Comparison of ENCODE assay signal across 7 cellular contexts in genomic region chr22:23310512-23310911, GRCh38.
DNase-seq lines count a peak whose midpoint lies in the region; ATAC-seq, FAIRE-seq and TF ChIP-seq lines count a peak whose summit lies in the region.
"Not testable (repeated sequence)": the region's sequence is repeated elsewhere in the genome, so short reads cannot be mapped to it uniquely, and the experiment has no call there.

No MANE protein-coding gene starts in this region.

- DNase-seq in DND-41 (peak; percentile 1), adrenal gland (peak in 5 of 7 donors; percentile 42 to 81 (median 59)), coronary artery (ENCODE audit: low spot score) (peak; percentile 75), kidney (peak; percentile 86), testis (peak; percentile 52)
- not testable (repeated sequence) for DNase-seq in right lobe of liver; progenitor cell of endocrine pancreas (ENCODE audit: low spot score, unreplicated experiment)

- not testable (repeated sequence) for H3K27me3 ChIP-seq in DND-41 (ENCODE audit: insufficient read depth, low read length, poor library complexity); adrenal gland; right lobe of liver; testis

- intact Hi-C loops in adrenal gland (cut with DNase I); testis (cut with DNase I; ENCODE audit: low total_unique reads): not testable (repeated sequence)
- intact Hi-C loops in kidney (cut with DNase I) (loop anchor here (10.0 kb wide), 1 partner anchor 74 kb away; no protein-coding TSS in a partner anchor), right lobe of liver (cut with DNase I) (loop anchor here (5.0 to 10.0 kb wide), 2 partner anchors 74 to 77 kb away; no protein-coding TSS in a partner anchor)

- not testable (repeated sequence) for TF ChIP-seq POLR2A in adrenal gland (IDR thresholded peaks at IDR 0.05); right lobe of liver (IDR thresholded peaks at IDR 0.05); testis (IDR thresholded peaks at IDR 0.05)

- H3K36me3 ChIP-seq in DND-41 (ENCODE audit: insufficient read depth, low read length) (peaks cover 32% of the 10 kb centered on the region), adrenal gland (replicated peaks in 1 of 2) (peaks cover 0 to 27% of the 10 kb centered on the region in 2 donors), kidney (ENCODE audit: control insufficient read depth in 1 of 2, insufficient read depth in 2 of 2, low read length in 2 of 2) (peaks cover 6 to 15% of the 10 kb centered on the region in 2 donors)
- H3K36me3 ChIP-seq in right lobe of liver; testis (ENCODE audit: low read depth, missing control alignments): not testable (repeated sequence)

- H3K4me1 ChIP-seq in DND-41 (ENCODE audit: insufficient read depth, low read length); right lobe of liver: not testable (repeated sequence)
- H3K4me1 ChIP-seq in adrenal gland (replicated peaks in 1 of 2) (peaks cover 4 to 15% of the 10 kb centered on the region in 2 donors), kidney (ENCODE audit: control insufficient read depth in 1 of 2, insufficient read depth in 1 of 2, low read depth in 1 of 2, low read length in 2 of 2) (peaks cover 13 to 14% of the 10 kb centered on the region in 2 donors), testis (peaks cover 13% of the 10 kb centered on the region)

- not testable (repeated sequence) for ATAC-seq in DND-41 (ENCODE audit: insufficient read depth, low read depth)
- ATAC-seq in right lobe of liver: peak in 3 of 4 donors; percentile 46 to 47 (median 46)

- not testable (repeated sequence) for H3K79me2 ChIP-seq in DND-41 (ENCODE audit: insufficient read depth, low read length)

- H2AFZ ChIP-seq in DND-41 (ENCODE audit: low read depth, low read length): not testable (repeated sequence)

- H3K4me3 ChIP-seq in DND-41 (ENCODE audit: low read depth in 1 of 2, low read length in 2 of 2); adrenal gland; coronary artery; kidney (ENCODE audit: low read length in 2 of 2); right lobe of liver; testis: not testable (repeated sequence)

- not testable (repeated sequence) for TF ChIP-seq CTCF in DND-41 (IDR thresholded peaks at IDR 0.05; ENCODE audit: borderline replicate concordance, extremely low read depth, low read length, poor library complexity, severe bottlenecking); adrenal gland (IDR thresholded peaks at IDR 0.05); coronary artery (IDR thresholded peaks at IDR 0.05); kidney (IDR thresholded peaks at IDR 0.05; ENCODE audit: borderline replicate concordance, extremely low read depth, insufficient read depth); right lobe of liver (IDR thresholded peaks at IDR 0.05); progenitor cell of endocrine pancreas (IDR thresholded peaks at IDR 0.05; ENCODE audit: unreplicated experiment); testis (IDR thresholded peaks at IDR 0.05)

- H3K27ac Mint-ChIP-seq in progenitor cell of endocrine pancreas: peak overlapping the region; percentile 92

- not testable (repeated sequence) for H3K9me3 Mint-ChIP-seq in progenitor cell of endocrine pancreas (ENCODE audit: low read depth)

- H3K4me2 ChIP-seq in DND-41 (ENCODE audit: insufficient read depth, low read length): not testable (repeated sequence)

- H3K9ac ChIP-seq in DND-41 (ENCODE audit: low read depth, low read length); kidney (ENCODE audit: low read length in 2 of 2): not testable (repeated sequence)

- not testable (repeated sequence) for H4K20me1 ChIP-seq in DND-41 (ENCODE audit: insufficient read depth, low read length)

- not testable (repeated sequence) for H3K27ac ChIP-seq in DND-41 (ENCODE audit: low read length); kidney (ENCODE audit: low read depth in 2 of 2, low read length in 2 of 2); right lobe of liver; testis
- H3K27ac ChIP-seq in adrenal gland (peak overlapping the region in 1 of 5 donors; percentile 68), coronary artery (peak overlapping the region in 1 of 2 donors; percentile 64)

- not testable (repeated sequence) for H3K4me3 Mint-ChIP-seq in progenitor cell of endocrine pancreas (ENCODE audit: low read depth)

- H3K9me3 ChIP-seq in DND-41 (ENCODE audit: insufficient read depth, low read length, severe bottlenecking); adrenal gland (replicated peaks in 1 of 3); kidney (ENCODE audit: control insufficient read depth in 1 of 2, low read length in 2 of 2); right lobe of liver; testis: not testable (repeated sequence)

- not testable (repeated sequence) for H3K36me3 Mint-ChIP-seq in progenitor cell of endocrine pancreas (ENCODE audit: insufficient read depth)

- FAIRE-seq in kidney (lab: Jason Lieb, UNC): not testable (repeated sequence)

- WGBS in adrenal gland, 4 donors: 23 to 28% (median 24%) methylated on average over 3 to 5 of the region's 9 CpGs; no CpG with 5 or more reads in 1 of the 4 donors
- 40% methylated on average over 1 of the region's 9 CpGs for WGBS in right lobe of liver (ENCODE audit: insufficient coverage, low coverage, low lambda C conversion rate, missing lambda C conversion rate)
- WGBS in testis, 2 donors: 16 to 52% methylated on average over 3 of the region's 9 CpGs

- not testable (repeated sequence) for H3K27me3 Mint-ChIP-seq in progenitor cell of endocrine pancreas

- not testable (repeated sequence) for H3K4me1 Mint-ChIP-seq in progenitor cell of endocrine pancreas (ENCODE audit: low read depth)
